In the genomic region with DNA sequence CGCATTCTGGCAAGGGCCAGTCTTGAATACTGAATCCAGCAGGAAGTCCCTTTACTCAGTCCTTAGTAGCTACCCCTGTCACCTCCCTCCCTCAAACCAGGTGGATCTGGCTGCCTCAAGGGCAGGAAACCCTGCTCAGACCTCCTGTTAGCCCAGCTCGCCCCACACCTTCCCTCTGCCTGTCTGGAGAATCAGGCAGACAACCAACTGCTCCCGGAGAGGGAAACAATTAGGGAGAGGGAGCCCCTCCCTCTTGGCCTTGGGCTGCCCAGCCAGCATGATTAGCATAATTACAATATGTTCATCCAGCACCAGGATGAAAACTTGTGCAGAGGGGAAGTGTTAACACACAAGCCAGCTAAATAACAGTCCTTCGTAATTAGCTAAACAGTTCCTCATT, we compare ENCODE assay signal across 1 cellular context.
TF ChIP-seq lines count a peak whose summit lies in the region.

No MANE protein-coding gene starts in this region.

TF ChIP-seq in GM23338, 12 proteins besides CTCF, POLR2A, EP300 and RAD21 (continued from another document):
- TF ChIP-seq EZH2phosphoT487 (IDR thresholded peaks at IDR 0.05; ENCODE audit: unreplicated experiment) (no peak), NANOG (IDR thresholded peaks at IDR 0.05; ENCODE audit: borderline replicate concordance) (no peak)
TF ChIP-seq in GM23338: peak in this region for 0.
